Comparison of ENCODE assay signal across 1 cellular context in genomic region chr17:76688165-76688622, GRCh38.
A peak's percentile ranks its signal among the peaks of the same experiment; 100 is the strongest.
TF ChIP-seq lines count a peak whose summit lies in the region.

No MANE protein-coding gene starts in this region.

TF ChIP-seq in HepG2, 621 proteins besides CTCF, POLR2A, EP300 and RAD21 (continues in another document):
- TF ChIP-seq POGZ (CRISPR knock-in tag; IDR thresholded peaks at IDR 0.05) (no peak), HNRNPL (IDR thresholded peaks at IDR 0.05; ENCODE audit: low read depth, low read length) (peak; percentile 45; the same call in 1 of the 2 replicates), XBP1 (CRISPR knock-in tag; IDR thresholded peaks at IDR 0.05) (no peak), HES4 (CRISPR knock-in tag; IDR thresholded peaks at IDR 0.05; ENCODE audit: borderline replicate concordance) (0 out of 2 replicates have a peak, but pooled peaks have one; percentile 15), ZNF292 (CRISPR knock-in tag; IDR thresholded peaks at IDR 0.05; ENCODE audit: borderline replicate concordance, low read depth) (no peak), ZZZ3 (CRISPR knock-in tag; IDR thresholded peaks at IDR 0.05; ENCODE audit: borderline replicate concordance) (no peak), TEF (CRISPR knock-in tag; IDR thresholded peaks at IDR 0.05) (no peak), TFAP4 (IDR thresholded peaks at IDR 0.05; ENCODE audit: borderline replicate concordance, low read depth) (no peak), PHF8 (CRISPR knock-in tag; IDR thresholded peaks at IDR 0.05) (no peak), MXD4 (CRISPR knock-in tag; IDR thresholded peaks at IDR 0.05) (no peak), FIP1L1 (IDR thresholded peaks at IDR 0.05; ENCODE audit: borderline replicate concordance, insufficient read depth, low read depth, low read length) (no peak), ISX (CRISPR knock-in tag; conservative IDR thresholded peaks at IDR 0.05) (no peak), MXD1 (CRISPR knock-in tag; IDR thresholded peaks at IDR 0.05) (no peak), ZFYVE20 (CRISPR knock-in tag; IDR thresholded peaks at IDR 0.05; ENCODE audit: borderline replicate concordance, low read depth) (no peak), NR2F2 (IDR thresholded peaks at IDR 0.05; ENCODE audit: borderline replicate concordance, low read depth) (no peak), ZNF451 (CRISPR knock-in tag; IDR thresholded peaks at IDR 0.05) (0 out of 2 replicates have a peak, but pooled peaks have one; percentile 42), HDAC2 (CRISPR knock-in tag; IDR thresholded peaks at IDR 0.05) (no peak), ZEB1 (IDR thresholded peaks at IDR 0.05; ENCODE audit: insufficient replicate concordance, low read depth) (no peak), ZNF552 (CRISPR knock-in tag; IDR thresholded peaks at IDR 0.05; ENCODE audit: borderline replicate concordance) (0 out of 2 replicates have a peak, but pooled peaks have one; percentile 47), RFXAP (CRISPR knock-in tag; IDR thresholded peaks at IDR 0.05; ENCODE audit: borderline replicate concordance) (no peak), ZNF33A (CRISPR knock-in tag; IDR thresholded peaks at IDR 0.05; ENCODE audit: borderline replicate concordance) (no peak), EEA1 (CRISPR knock-in tag; IDR thresholded peaks at IDR 0.05; ENCODE audit: borderline replicate concordance) (no peak; the same call in 1 of the 2 replicates), ZBTB40 (IDR thresholded peaks at IDR 0.05) (no peak), ZBTB40 (CRISPR knock-in tag; IDR thresholded peaks at IDR 0.05) (no peak), ATF5 (CRISPR knock-in tag; IDR thresholded peaks at IDR 0.05; ENCODE audit: low read depth) (no peak), CREB1 (IDR thresholded peaks at IDR 0.05) (no peak), CREB1 (CRISPR knock-in tag; IDR thresholded peaks at IDR 0.05) (no peak), STAT6 (CRISPR knock-in tag; IDR thresholded peaks at IDR 0.05; ENCODE audit: borderline replicate concordance) (no peak), AFF4 (CRISPR knock-in tag; IDR thresholded peaks at IDR 0.05) (no peak), AKAP8 (CRISPR knock-in tag; IDR thresholded peaks at IDR 0.05) (peak; percentile 84; the same call in 1 of the 2 replicates), MTERF4 (CRISPR knock-in tag; IDR thresholded peaks at IDR 0.05) (0 out of 2 replicates have a peak, but pooled peaks have one; percentile 39), ZNF274 (CRISPR knock-in tag; IDR thresholded peaks at IDR 0.05) (no peak), ZBTB3 (CRISPR knock-in tag; IDR thresholded peaks at IDR 0.05; ENCODE audit: borderline replicate concordance, low read depth) (no peak), HNRNPUL1 (IDR thresholded peaks at IDR 0.05; ENCODE audit: low read depth, low read length) (no peak), RARA (CRISPR knock-in tag; IDR thresholded peaks at IDR 0.05) (peak; percentile 58; the same call in 1 of the 2 replicates), CREM (IDR thresholded peaks at IDR 0.05) (no peak), CREM (CRISPR knock-in tag; IDR thresholded peaks at IDR 0.05) (no peak), KDM3A (CRISPR knock-in tag; IDR thresholded peaks at IDR 0.05; ENCODE audit: low read depth) (no peak), PAX8 (CRISPR knock-in tag; IDR thresholded peaks at IDR 0.05; ENCODE audit: borderline replicate concordance) (no peak), SKIL (CRISPR knock-in tag; IDR thresholded peaks at IDR 0.05; ENCODE audit: borderline replicate concordance) (peak; percentile 53), ARNTL (CRISPR knock-in tag; IDR thresholded peaks at IDR 0.05) (no peak), GATAD2A (CRISPR knock-in tag; IDR thresholded peaks at IDR 0.05) (no peak)
